In the genomic region with DNA sequence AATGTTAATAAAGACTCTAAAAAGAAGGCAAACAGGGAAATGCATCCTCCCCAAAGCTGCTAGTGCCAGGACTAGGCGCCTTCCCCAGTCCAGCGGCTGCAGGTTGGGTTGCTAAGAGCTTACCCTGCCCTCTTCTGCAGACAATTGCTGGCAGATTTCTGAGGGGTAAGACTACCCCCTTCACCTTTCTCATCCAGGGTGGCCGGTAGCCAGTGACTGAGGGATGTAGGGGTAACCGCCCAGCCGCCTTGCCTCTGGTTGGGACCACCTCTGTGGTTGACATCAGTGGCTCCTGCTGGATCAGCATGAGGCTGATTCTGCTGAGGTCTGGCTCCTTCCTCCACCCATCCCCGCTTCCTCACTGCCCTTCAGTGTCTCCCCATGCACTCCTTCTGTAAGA, we compare ENCODE assay signal across 10 cellular contexts.
"Had no signal": no experiment of that assay in that cellular context is flagged by ENCODE, and none has a peak within 500 bp of the region (broad histone marks: within the 10 kb centered on the region; RNA-seq: fewer than 3 reads in every experiment).

No MANE protein-coding gene starts in this region.

- H3K9me3 ChIP-seq: tibial nerve had no signal

- H3K36me3 ChIP-seq: cardiac muscle cell, tibial nerve had no signal

- H3K27ac Mint-ChIP-seq: activated naive CD8-positive, alpha-beta T cell treated with anti-CD3 and anti-CD28 coated beads, Interleukin-2, amount 10 ng/mL, durations not matched to agents 7 days and 5 days; activated T-cell treated with anti-CD3 and anti-CD28 coated beads, Interleukin-2, amount 50 U/mL, for 24 hours; activated T-helper 2 cell treated with anti-CD3 and anti-CD28 coated beads, Interferon-gamma antibody, Interleukin-2, Interleukin-4, amounts not matched to agents 10 μg/mL and 5 μg/mL and 100 μg/mL, durations not matched to agents 14 hours and 24 hours and 36 hours; endodermal cell; nephron; T-helper 17 cell had no signal

- H3K4me1 ChIP-seq: tibial nerve had no signal

- H3K27me3 ChIP-seq: cardiac muscle cell, tibial nerve had no signal

- DNase-seq: stimulated activated naive CD4-positive, alpha-beta T cell treated with Interleukin-2 at 50 U/mL for 16 hours; T-helper 17 cell had no signal

- H3K36me3 Mint-ChIP-seq: activated naive CD8-positive, alpha-beta T cell treated with anti-CD3 and anti-CD28 coated beads, Interleukin-2, amount 10 ng/mL, durations not matched to agents 7 days and 5 days had no signal

- H3K27ac ChIP-seq: cardiac muscle cell, epithelial cell of prostate, tibial nerve had no signal

- H3K4me3 ChIP-seq: cardiac muscle cell, tibial nerve had no signal

- H3K4me3 Mint-ChIP-seq: activated naive CD8-positive, alpha-beta T cell treated with anti-CD3 and anti-CD28 coated beads, Interleukin-2, amount 10 ng/mL, durations not matched to agents 7 days and 5 days; activated T-cell treated with anti-CD3 and anti-CD28 coated beads, Interleukin-2, amount 50 U/mL, for 24 hours; endodermal cell; nephron; T-helper 17 cell had no signal

- H3K4me1 Mint-ChIP-seq: activated naive CD8-positive, alpha-beta T cell treated with anti-CD3 and anti-CD28 coated beads, Interleukin-2, amount 10 ng/mL, durations not matched to agents 7 days and 5 days; endodermal cell; T-helper 17 cell had no signal

- H3K9me3 Mint-ChIP-seq: activated naive CD8-positive, alpha-beta T cell treated with anti-CD3 and anti-CD28 coated beads, Interleukin-2, amount 10 ng/mL, durations not matched to agents 7 days and 5 days; activated T-cell treated with anti-CD3 and anti-CD28 coated beads, Interleukin-2, amount 50 U/mL, for 24 hours; activated T-helper 2 cell treated with anti-CD3 and anti-CD28 coated beads, Interferon-gamma antibody, Interleukin-2, Interleukin-4, amounts not matched to agents 10 μg/mL and 5 μg/mL and 100 μg/mL, durations not matched to agents 14 hours and 24 hours and 36 hours; endodermal cell; nephron had no signal
